ENCODE assay signal across 30 cellular contexts in genomic region chr17:78929908-78930775, GRCh38. TPM values are rescaled to one million over a fixed set of nuclear protein-coding genes. Genes with fewer than 3 reads are reported as not detected.
DNase-seq lines count a peak whose midpoint lies in the region; ATAC-seq, FAIRE-seq and TF ChIP-seq lines count a peak whose summit lies in the region.
"Had no signal": no experiment of that assay in that cellular context is flagged by ENCODE, and none has a peak within 500 bp of the region (broad histone marks: within the 10 kb centered on the region; RNA-seq: fewer than 3 reads in every experiment).

No MANE protein-coding gene starts in this region.

- H3K4me3 Mint-ChIP-seq in T-cell, result no peak overlapping the region
- H3K4me3 Mint-ChIP-seq: activated CD4-positive, alpha-beta T cell treated with anti-CD3 and anti-CD28 coated beads for 36 hours; activated CD8-positive, alpha-beta T cell treated with anti-CD3 and anti-CD28 coated beads, Interleukin-2, amount 10 ng/mL, durations not matched to agents 7 days and 5 days; activated naive CD8-positive, alpha-beta T cell; T-helper 2 cell treated with Interferon-gamma antibody and Interleukin-4, amounts not matched to agents 5 μg/mL and 100 μg/mL, for 36 hours had no signal

- H2AFZ ChIP-seq in HepG2 (ENCODE audit: low read length), result no peak overlapping the region

- H3K4me1 Mint-ChIP-seq in T-cell, result peaks cover 0 to 14% (median 10%) of the 10 kb centered on the region in 3 donors

- no peaks in the 10 kb centered on the region for H4K20me1 ChIP-seq in HepG2 (ENCODE audit: insufficient read depth, low read length)
- H4K20me1 ChIP-seq: BLaER1 had no signal

- H3K79me2 ChIP-seq in HepG2 (ENCODE audit: insufficient read depth, low read length), result no peaks in the 10 kb centered on the region

- H3K9me3 ChIP-seq in HepG2 (ENCODE audit: low read length), result no peaks in the 10 kb centered on the region
- H3K9me3 ChIP-seq in right lobe of liver, result no peaks in the 10 kb centered on the region
- no peaks in the 10 kb centered on the region for H3K9me3 ChIP-seq in small intestine (ENCODE audit: control insufficient read depth, low read depth)
- no peaks in the 10 kb centered on the region for H3K9me3 ChIP-seq in HAP-1
- H3K9me3 ChIP-seq: BLaER1, colonic mucosa, psoas muscle, SK-N-SH, upper lobe of left lung had no signal

- intact Hi-C loops in HepG2 (cut with micrococcal nuclease; ENCODE audit: unreplicated experiment) (loop anchor here (5.0 to 10.0 kb wide), 4 partner anchors 32 to 1655 kb away; no protein-coding TSS in a partner anchor), right lobe of liver (cut with DNase I) (no loop called here), left colon (cut with DNase I, micrococcal nuclease) (no loop called here)

- H3K9ac ChIP-seq in HepG2 (ENCODE audit: insufficient read depth, low read depth, low read length), result peak overlapping the region; percentile 5; the same call in 1 of the 2 replicates
- H3K9ac ChIP-seq: BLaER1, SK-N-SH had no signal

- H3K36me3 ChIP-seq in HepG2 (replicated peaks in 1 of 2; ENCODE audit: control insufficient read depth in 1 of 2, insufficient read depth in 2 of 2, low read length in 2 of 2), result no peaks in the 10 kb centered on the region
- no peaks in the 10 kb centered on the region for H3K36me3 ChIP-seq in right lobe of liver
- H3K36me3 ChIP-seq in small intestine (ENCODE audit: control insufficient read depth in 2 of 2, insufficient read depth in 2 of 2, low read length in 2 of 2), result no peaks in the 10 kb centered on the region
- no peaks in the 10 kb centered on the region for H3K36me3 ChIP-seq in HAP-1 (replicated peaks)
- H3K36me3 ChIP-seq: BLaER1, colonic mucosa, upper lobe of left lung had no signal

- in situ Hi-C loops in HepG2 (cut with HindIII; ENCODE audit: extremely low pct_ligation_motif_present, low pct_unique_long_range_greater_than_20kb), result no loop called here
- in situ Hi-C loops in HAP-1 (cut with MboI; ENCODE audit: low sequenced_read_pairs), result no loop called here

- TF ChIP-seq EP300 in HepG2 (IDR thresholded peaks at IDR 0.05; ENCODE audit: low read depth in 2 of 2, low read length in 2 of 2) (no peak), HepG2 (CRISPR knock-in tag; IDR thresholded peaks at IDR 0.05; ENCODE audit: borderline replicate concordance) (no peak)

- POLR2A ChIA-PET in HepG2 (lab: Yijun Ruan, JAX) (interaction anchor here (0.6 to 1.5 kb wide), 3 partner anchors 10 to 97 kb away, joined by 4 to 6 read pairs (median 4); partner anchors contain the start of gene LGALS3BP), T-cell (lab: Charles Lee) (no interaction called here)

- TF ChIP-seq RAD21 in HepG2 (CRISPR knock-in tag; IDR thresholded peaks at IDR 0.05), result no peak

- H3K27me3 ChIP-seq in HepG2 (ENCODE audit: control insufficient read depth in 1 of 2, insufficient read depth in 2 of 2, low read length in 2 of 2) (peaks cover 13 to 61% of the 10 kb centered on the region in 2 experiments; a peak in 4 of 5 replicates), right lobe of liver (no peaks in the 10 kb centered on the region), small intestine (ENCODE audit: control insufficient read depth in 2 of 2, insufficient read depth in 2 of 2, low read length in 2 of 2) (no peaks in the 10 kb centered on the region), HAP-1 (ENCODE audit: low read depth) (no peaks in the 10 kb centered on the region; the same call in 1 of the 2 replicates)
- H3K27me3 ChIP-seq: BLaER1, colonic mucosa, upper lobe of left lung had no signal

- TF ChIP-seq POLR2A in HepG2 (IDR thresholded peaks at IDR 0.05; ENCODE audit: insufficient read depth in 1 of 2, low read depth in 2 of 2, low read length in 2 of 2), result no peak
- no peak for TF ChIP-seq POLR2A in right lobe of liver (IDR thresholded peaks at IDR 0.05)

- CTCF ChIA-PET in HepG2 (lab: Yijun Ruan, JAX; ENCODE audit: low intra/inter-chr PET ratio, low total read pairs), result no interaction called here
- CTCF ChIA-PET in T-cell (lab: Charles Lee), result no interaction called here

- H3K27ac ChIP-seq in HepG2 (ENCODE audit: extremely low read length, insufficient read depth, low read length) (no peak overlapping the region), right lobe of liver (no peak overlapping the region), small intestine (ENCODE audit: low read depth in 1 of 2, low read length in 1 of 2) (no peak overlapping the region)
- H3K27ac ChIP-seq: BLaER1, colonic mucosa, psoas muscle, upper lobe of left lung had no signal

- no peak for FAIRE-seq in HepG2 (lab: Jason Lieb, UNC)
- no peak for FAIRE-seq in small intestine (lab: Jason Lieb, UNC)

- TF ChIP-seq CTCF in HepG2 (CRISPR knock-in tag; IDR thresholded peaks at IDR 0.05), result no peak
- no peak for TF ChIP-seq CTCF in right lobe of liver (IDR thresholded peaks at IDR 0.05)

- DNase-seq in HepG2 (ENCODE audit: low spot score), result no peak
- DNase-seq in right lobe of liver, result no peak
- DNase-seq in RPMI7951 (ENCODE audit: low read depth), result peak; percentile 22
- DNase-seq in left colon, result no peak
- no peak for DNase-seq in NCI-H1694 (lab: John Stamatoyannopoulos, UW)
- DNase-seq in small intestine, result no peak
- DNase-seq in HAP-1 (ENCODE audit: low spot score in 2 of 2), result no peak
- DNase-seq in T-cell, result no peak
- DNase-seq: activated CD4-positive, alpha-beta T cell treated with anti-CD3 and anti-CD28 coated beads for 36 hours; activated CD8-positive, alpha-beta T cell treated with anti-CD3 and anti-CD28 coated beads, Interleukin-2, amount 10 ng/mL, durations not matched to agents 7 days and 5 days; anterior cingulate cortex; colonic mucosa; DMS153; effector memory CD4-positive, alpha-beta T cell; erythroblast; glutamatergic neuron; GOT3; islet precursor cell; KBM-7; mammary epithelial cell; MM.1S; NCI-H1436; NCI-H524 treated with DMSO at 0.1 percent for 48 hours; RPMI8226; SK-N-SH; upper lobe of left lung had no signal

- H3K36me3 Mint-ChIP-seq in T-cell, result no peaks in the 10 kb centered on the region
- H3K36me3 Mint-ChIP-seq: activated naive CD8-positive, alpha-beta T cell had no signal

- no peak overlapping the region for H3K27ac Mint-ChIP-seq in T-cell
- H3K27ac Mint-ChIP-seq: activated CD4-positive, alpha-beta T cell treated with anti-CD3 and anti-CD28 coated beads for 36 hours; activated CD8-positive, alpha-beta T cell treated with anti-CD3 and anti-CD28 coated beads, Interleukin-2, amount 10 ng/mL, durations not matched to agents 7 days and 5 days; activated naive CD8-positive, alpha-beta T cell; T-helper 2 cell treated with Interferon-gamma antibody and Interleukin-4, amounts not matched to agents 5 μg/mL and 100 μg/mL, for 36 hours had no signal

- no peaks in the 10 kb centered on the region for H3K9me3 Mint-ChIP-seq in T-cell
- H3K9me3 Mint-ChIP-seq: T-helper 2 cell treated with Interferon-gamma antibody and Interleukin-4, amounts not matched to agents 5 μg/mL and 100 μg/mL, for 36 hours had no signal

- H3K4me1 ChIP-seq in HepG2 (ENCODE audit: insufficient read depth, low read length), result peaks cover 50% of the 10 kb centered on the region
- no peaks in the 10 kb centered on the region for H3K4me1 ChIP-seq in right lobe of liver
- no peaks in the 10 kb centered on the region for H3K4me1 ChIP-seq in small intestine (ENCODE audit: control insufficient read depth in 2 of 2, insufficient read depth in 1 of 2, low read depth in 1 of 2, low read length in 1 of 2)
- H3K4me1 ChIP-seq in HAP-1, result peaks cover 3% of the 10 kb centered on the region; the same call in 1 of the 2 replicates

- WGBS in HepG2 (ENCODE audit: low lambda C conversion rate), result 9% methylated on average over 22 of the region's 31 CpGs
- 59% methylated on average over 5 of the region's 31 CpGs for WGBS in right lobe of liver (ENCODE audit: insufficient coverage, low coverage, low lambda C conversion rate, missing lambda C conversion rate)
- 27 to 60% (median 41%) methylated on average over 29 to 31 of the region's 31 CpGs for WGBS in small intestine, 3 donors

- BruUV-seq in HepG2 (replicated peaks; lab: Mats Ljungman, UMichigan), result no TSS peak

- H3K4me2 ChIP-seq in HepG2 (ENCODE audit: low read depth, low read length), result peak overlapping the region; percentile 57
- H3K4me2 ChIP-seq: BLaER1, SK-N-SH had no signal

- H3K4me3 ChIP-seq in HepG2 (replicated peaks in 1 of 3; ENCODE audit: insufficient read depth in 1 of 3, low read depth in 2 of 3, low read length in 3 of 3) (peak overlapping the region in 1 of 3 experiments; percentile 46; a peak in 1 of 6 replicates), right lobe of liver (no peak overlapping the region), small intestine (ENCODE audit: low read depth in 1 of 2, low read length in 2 of 2) (no peak overlapping the region), HAP-1 (no peak overlapping the region)
- H3K4me3 ChIP-seq: BLaER1, colonic mucosa, psoas muscle, upper lobe of left lung had no signal

- ATAC-seq in HepG2 (no peak), right lobe of liver (no peak), left colon (peak; percentile 18), T-cell (replicated peaks in 1 of 4) (no peak)
- ATAC-seq: activated CD4-positive, alpha-beta T cell treated with anti-CD3 and anti-CD28 coated beads for 36 hours; activated CD8-positive, alpha-beta T cell treated with anti-CD3 and anti-CD28 coated beads, Interleukin-2, amount 10 ng/mL, durations not matched to agents 7 days and 5 days; psoas muscle had no signal

- H3K27me3 Mint-ChIP-seq in T-cell, result peaks cover 4 to 9% of the 10 kb centered on the region in 2 donors

RNA-seq across cellular contexts. Expression of gene TIMP2, which starts 5.0 kb away (rescaled TPM):
- total RNA-seq in HepG2 (2016; rRNA removed; fragmentation: Illumina TruSeq; extraction: Trizol) (2.2 and 3.8 TPM in 2 replicates), right lobe of liver (10 to 100 TPM; 18.9 to 36.1 (median 26.7) TPM), left colon (100 to 1,000 TPM in 1 of 2 donors, 10 to 100 TPM in 1; 45.5 to 133 TPM), T-cell (1 to 10 TPM; 5.1 to 6.7 (median 6.5) TPM)
- total RNA-seq in HepG2 (2016; cell fraction: cytosol; rRNA removed; fragmentation: Illumina TruSeq; extraction: Trizol; ENCODE audit: low read depth), result 1.4 and 1.7 TPM in 2 replicates
- 1.7 and 3.9 TPM in 2 replicates for total RNA-seq in HepG2 (2016; cell fraction: insoluble cytoplasmic fraction; rRNA removed; fragmentation: Illumina TruSeq; extraction: Trizol)
- total RNA-seq in HepG2 (2016; cell fraction: membrane; rRNA removed; fragmentation: Illumina TruSeq; extraction: Trizol), result 3.3 and 3.4 TPM in 2 replicates
- total RNA-seq in HepG2 (2016; cell fraction: nucleus; rRNA removed; fragmentation: Illumina TruSeq; extraction: Trizol), result 6.3 and 8.0 TPM in 2 replicates
- polyA plus RNA-seq in HepG2 (2011; rRNA removed) (8.5 and 11.7 TPM in 2 replicates), small intestine (10 to 100 TPM; 12.7 to 84.6 (median 18.1) TPM)
- 8.0 and 12.6 TPM in 2 replicates for polyA plus RNA-seq in HepG2 (2011; cell fraction: cytosol; rRNA removed)
- 10.4 and 13.8 TPM in 2 replicates for polyA plus RNA-seq in HepG2 (2011; cell fraction: nucleus; rRNA removed)
- 25.0 and 33.2 TPM in 2 replicates for polyA plus RNA-seq in HepG2 (2012)
- polyA plus RNA-seq in HepG2 (2016; cell fraction: cytosol; fragmentation: Illumina TruSeq; extraction: Trizol; ENCODE audit: low read depth), result 3.0 and 3.2 TPM in 2 replicates
- polyA plus RNA-seq in HepG2 (2016; cell fraction: insoluble cytoplasmic fraction; fragmentation: Illumina TruSeq; extraction: Trizol; ENCODE audit: low read depth), result 3.9 and 5.4 TPM in 2 replicates
- 4.0 and 5.0 TPM in 2 replicates for polyA plus RNA-seq in HepG2 (2016; cell fraction: membrane; fragmentation: Illumina TruSeq; extraction: Trizol; ENCODE audit: low read depth)
- 18.4 and 18.6 TPM in 2 replicates for polyA plus RNA-seq in HepG2 (2016; cell fraction: nucleus; fragmentation: Illumina TruSeq; extraction: Trizol; ENCODE audit: insufficient read depth, low read depth)
- 10.0 and 25.5 TPM in 2 replicates for polyA minus RNA-seq in HepG2 (2011; rRNA and poly(A)+ RNA removed; ENCODE audit: low replicate concordance)
- 11.5 and 14.6 TPM in 2 replicates for polyA minus RNA-seq in HepG2 (2011; cell fraction: cytosol; rRNA and poly(A)+ RNA removed)
- polyA minus RNA-seq in HepG2 (2011; cell fraction: nucleus; rRNA and poly(A)+ RNA removed), result 4.2 and 6.2 TPM in 2 replicates
- total RNA-seq in RPMI7951 (2014; rRNA removed; shearing (Covaris generic)), result 115 and 147 TPM in 2 replicates

RNA-seq across cellular contexts. Expression of gene CEP295NL, which starts 27.1 kb away (rescaled TPM):
- total RNA-seq in HepG2 (2016; rRNA removed; fragmentation: Illumina TruSeq; extraction: Trizol) (not detected in 2 replicates), right lobe of liver (1 to 10 TPM in 1 of 6 experiments, under 1 TPM in 5; 0.19 to 1.0 (median 0.53) TPM), left colon (1 to 10 TPM; 1.1 to 1.3 TPM), T-cell (1 to 10 TPM in 2 of 5 donors, under 1 TPM in 3; 0.28 to 3.1 (median 0.41) TPM)
- total RNA-seq in HepG2 (2016; cell fraction: cytosol; rRNA removed; fragmentation: Illumina TruSeq; extraction: Trizol; ENCODE audit: low read depth), result not detected in 2 replicates
- total RNA-seq in HepG2 (2016; cell fraction: insoluble cytoplasmic fraction; rRNA removed; fragmentation: Illumina TruSeq; extraction: Trizol), result 0.06 TPM in 1 of 2 replicates, not detected in the other
- total RNA-seq in HepG2 (2016; cell fraction: membrane; rRNA removed; fragmentation: Illumina TruSeq; extraction: Trizol), result not detected in 2 replicates
- not detected in 2 replicates for total RNA-seq in HepG2 (2016; cell fraction: nucleus; rRNA removed; fragmentation: Illumina TruSeq; extraction: Trizol)
- polyA plus RNA-seq in HepG2 (2011; rRNA removed) (not detected in 2 replicates), small intestine (under 1 TPM in 1 of 3 donors, not detected in 2; 0.25 TPM)
- not detected in 2 replicates for polyA plus RNA-seq in HepG2 (2011; cell fraction: cytosol; rRNA removed)
- 0.14 and 0.31 TPM in 2 replicates for polyA plus RNA-seq in HepG2 (2011; cell fraction: nucleus; rRNA removed)
- 0.07 and 0.13 TPM in 2 replicates for polyA plus RNA-seq in HepG2 (2012)
- polyA plus RNA-seq in HepG2 (2016; cell fraction: cytosol; fragmentation: Illumina TruSeq; extraction: Trizol; ENCODE audit: low read depth), result not detected in 2 replicates
- polyA plus RNA-seq in HepG2 (2016; cell fraction: insoluble cytoplasmic fraction; fragmentation: Illumina TruSeq; extraction: Trizol; ENCODE audit: low read depth), result not detected in 2 replicates
- not detected in 2 replicates for polyA plus RNA-seq in HepG2 (2016; cell fraction: membrane; fragmentation: Illumina TruSeq; extraction: Trizol; ENCODE audit: low read depth)
- polyA plus RNA-seq in HepG2 (2016; cell fraction: nucleus; fragmentation: Illumina TruSeq; extraction: Trizol; ENCODE audit: insufficient read depth, low read depth), result not detected in 2 replicates
- polyA minus RNA-seq in HepG2 (2011; rRNA and poly(A)+ RNA removed; ENCODE audit: low replicate concordance), result 1.2 TPM in 1 of 2 replicates, not detected in the other
- polyA minus RNA-seq in HepG2 (2011; cell fraction: cytosol; rRNA and poly(A)+ RNA removed), result not detected in 2 replicates
- polyA minus RNA-seq in HepG2 (2011; cell fraction: nucleus; rRNA and poly(A)+ RNA removed), result 1.5 and 1.6 TPM in 2 replicates
- total RNA-seq in RPMI7951 (2014; rRNA removed; shearing (Covaris generic)), result 0.49 TPM in 1 of 2 replicates, not detected in the other
- total RNA-seq: activated CD4-positive, alpha-beta T cell treated with anti-CD3 and anti-CD28 coated beads for 36 hours had no signal
- polyA plus RNA-seq: mammary epithelial cell had no signal

RNA-seq across cellular contexts. Expression of gene LGALS3BP, which starts 49.6 kb away (rescaled TPM):
- 116 and 332 TPM in 2 replicates for total RNA-seq in HepG2 (2016; rRNA removed; fragmentation: Illumina TruSeq; extraction: Trizol)
- total RNA-seq in HepG2 (2016; cell fraction: cytosol; rRNA removed; fragmentation: Illumina TruSeq; extraction: Trizol; ENCODE audit: low read depth), result 62.3 and 63.4 TPM in 2 replicates
- total RNA-seq in HepG2 (2016; cell fraction: insoluble cytoplasmic fraction; rRNA removed; fragmentation: Illumina TruSeq; extraction: Trizol), result 116 and 342 TPM in 2 replicates
- total RNA-seq in HepG2 (2016; cell fraction: membrane; rRNA removed; fragmentation: Illumina TruSeq; extraction: Trizol), result 57.6 and 60.1 TPM in 2 replicates
- 311 and 384 TPM in 2 replicates for total RNA-seq in HepG2 (2016; cell fraction: nucleus; rRNA removed; fragmentation: Illumina TruSeq; extraction: Trizol)
- polyA plus RNA-seq in HepG2 (2011; rRNA removed), result 137 and 185 TPM in 2 replicates
- polyA plus RNA-seq in HepG2 (2011; cell fraction: cytosol; rRNA removed), result 89.4 and 111 TPM in 2 replicates
- polyA plus RNA-seq in HepG2 (2011; cell fraction: nucleus; rRNA removed), result 667 and 704 TPM in 2 replicates
- 341 and 458 TPM in 2 replicates for polyA plus RNA-seq in HepG2 (2012)
- polyA plus RNA-seq in HepG2 (2016; cell fraction: cytosol; fragmentation: Illumina TruSeq; extraction: Trizol; ENCODE audit: low read depth), result 36.8 and 37.2 TPM in 2 replicates
- polyA plus RNA-seq in HepG2 (2016; cell fraction: insoluble cytoplasmic fraction; fragmentation: Illumina TruSeq; extraction: Trizol; ENCODE audit: low read depth), result 103 and 140 TPM in 2 replicates
- polyA plus RNA-seq in HepG2 (2016; cell fraction: membrane; fragmentation: Illumina TruSeq; extraction: Trizol; ENCODE audit: low read depth), result 41.5 and 48.5 TPM in 2 replicates
- 669 and 711 TPM in 2 replicates for polyA plus RNA-seq in HepG2 (2016; cell fraction: nucleus; fragmentation: Illumina TruSeq; extraction: Trizol; ENCODE audit: insufficient read depth, low read depth)
- 165 and 565 TPM in 2 replicates for polyA minus RNA-seq in HepG2 (2011; rRNA and poly(A)+ RNA removed; ENCODE audit: low replicate concordance)
- 316 and 377 TPM in 2 replicates for polyA minus RNA-seq in HepG2 (2011; cell fraction: cytosol; rRNA and poly(A)+ RNA removed)
- polyA minus RNA-seq in HepG2 (2011; cell fraction: nucleus; rRNA and poly(A)+ RNA removed), result 112 and 148 TPM in 2 replicates
- 100 to 1,000 TPM in 4 of 6 experiments, 10 to 100 TPM in 2; 82.8 to 257 (median 121) TPM for total RNA-seq in right lobe of liver
- total RNA-seq in RPMI7951 (2014; rRNA removed; shearing (Covaris generic)), result 524 and 575 TPM in 2 replicates
- total RNA-seq in left colon, result 100 to 1,000 TPM; 687 to 857 TPM
- 100 to 1,000 TPM; 181 to 326 (median 255) TPM for polyA plus RNA-seq in small intestine
- total RNA-seq in T-cell, result 10 to 100 TPM; 28.2 to 80.7 (median 51.6) TPM
